ENCODE assay signal across 9 cellular contexts in the genomic region with DNA sequence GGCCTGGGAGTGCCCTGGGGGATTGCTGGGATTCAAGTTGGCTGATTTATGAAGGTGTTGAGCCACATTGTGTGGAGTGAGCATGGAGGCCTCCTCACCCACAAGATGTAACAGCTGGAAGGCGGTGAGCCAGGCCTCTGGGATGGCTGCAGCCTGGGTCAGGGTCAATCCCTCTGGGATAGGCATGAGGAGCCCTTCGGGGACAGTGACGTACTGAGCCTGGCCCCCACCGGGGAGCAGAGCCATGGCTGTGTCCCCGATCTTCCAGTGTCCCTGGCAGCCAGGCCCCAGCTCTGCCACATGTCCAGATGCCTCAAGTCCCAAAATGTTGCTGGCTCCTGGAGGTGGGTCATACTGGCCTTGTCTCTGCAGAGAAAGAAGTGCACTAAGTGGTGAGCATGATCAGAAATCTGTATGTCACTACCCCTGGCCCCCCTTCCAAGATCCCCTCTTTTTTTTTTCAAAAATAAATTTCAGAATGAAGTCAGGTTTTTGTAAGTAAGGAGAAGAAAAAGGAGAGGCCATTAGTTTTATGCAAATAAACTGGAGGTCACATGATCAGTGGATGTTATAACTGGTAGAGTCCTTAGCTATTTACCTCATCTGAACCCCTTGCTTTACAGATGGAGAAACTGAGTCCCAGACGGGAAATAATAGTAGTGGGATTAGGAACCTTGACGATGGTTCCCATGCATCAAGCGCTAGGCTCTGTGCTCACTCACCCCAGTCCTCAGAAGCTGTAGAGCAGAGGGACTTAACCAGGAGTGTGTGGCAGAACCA. TPM values are rescaled to one million over a fixed set of nuclear protein-coding genes. Genes with fewer than 3 reads are reported as not detected.
A peak's percentile ranks its signal among the peaks of the same experiment; 100 is the strongest.
DNase-seq lines count a peak whose midpoint lies in the region; ATAC-seq, FAIRE-seq and TF ChIP-seq lines count a peak whose summit lies in the region.
"Had no signal": no experiment of that assay in that cellular context is flagged by ENCODE, and none has a peak within 500 bp of the region (broad histone marks: within the 10 kb centered on the region; RNA-seq: fewer than 3 reads in every experiment).

No MANE protein-coding gene starts in this region.

- H3K9me2 ChIP-seq in PC-9 (ENCODE audit: insufficient read depth): no peaks in the 10 kb centered on the region

- H3K9me3 Mint-ChIP-seq in CD8-positive, alpha-beta memory T cell: no peaks in the 10 kb centered on the region
- H3K9me3 Mint-ChIP-seq in neural progenitor cell: no peaks in the 10 kb centered on the region

- FAIRE-seq in endothelial cell of umbilical vein (lab: Jason Lieb, UNC): no peak

- CTCF ChIA-PET in CD8-positive, alpha-beta memory T cell (lab: Charles Lee): interaction anchor here (0.7 to 5.2 kb wide), 18 partner anchors 9 to 262 kb away, joined by 3 to 48 read pairs (median 5); partner anchors contain the start of genes ATAD2B, FKBP1B and WDCP
- CTCF ChIA-PET in PC-9 (lab: Charles Lee): interaction anchor here (0.6 to 1.7 kb wide), 3 partner anchors 28 to 694 kb away, joined by 5 to 10 read pairs (median 10); no protein-coding TSS in a partner anchor
- CTCF ChIA-PET in endothelial cell of umbilical vein (lab: Charles Lee): interaction anchor here (0.6 to 3.5 kb wide), 17 partner anchors 10 to 297 kb away, joined by 3 to 68 read pairs (median 5); partner anchors contain the start of genes ATAD2B, FAM228B, PFN4 and WDCP

- H3K4me1 Mint-ChIP-seq in CD8-positive, alpha-beta memory T cell: peaks cover 8 to 22% (median 21%) of the 10 kb centered on the region in 3 donors
- H3K4me1 Mint-ChIP-seq in neural progenitor cell: peaks cover 22% of the 10 kb centered on the region

- H3K9ac ChIP-seq in endothelial cell of umbilical vein (replicated peaks; ENCODE audit: extremely low read depth, insufficient read depth, low read length): peak overlapping the region; percentile 66
- H3K9ac ChIP-seq in neural progenitor cell: peak overlapping the region; percentile 64

- no peak overlapping the region for H3K4me3 ChIP-seq in CD8-positive, alpha-beta memory T cell (ENCODE audit: low read length)
- H3K4me3 ChIP-seq in PC-9 (peak overlapping the region; percentile 71), endothelial cell of umbilical vein (replicated peaks in 1 of 3; ENCODE audit: insufficient read depth in 1 of 3, low read depth in 1 of 3, low read length in 3 of 3) (peak overlapping the region in 2 of 3 experiments; percentile 53 to 85), neural progenitor cell (peak overlapping the region; percentile 59)

- H3K4me3 Mint-ChIP-seq in CD8-positive, alpha-beta memory T cell: peak overlapping the region in 6 of 7 donors; percentile 8 to 88 (median 71)
- H3K4me3 Mint-ChIP-seq in neural progenitor cell: peak overlapping the region; percentile 93

- dilution Hi-C loops in endothelial cell of umbilical vein (cut with MboI; ENCODE audit: extremely low pct_ligation_motif_present, low sequenced_read_pairs): no loop called here

- H3F3A ChIP-seq in PC-9 (ENCODE audit: insufficient read depth, low read depth) (peaks cover 29% of the 10 kb centered on the region), neural progenitor cell (ENCODE audit: low read depth) (peaks cover 38% of the 10 kb centered on the region)

- TF ChIP-seq CTCF in PC-9 (conservative IDR thresholded peaks at IDR 0.05) (no peak), endothelial cell of umbilical vein (IDR thresholded peaks at IDR 0.05; ENCODE audit: extremely low read depth in 1 of 2, insufficient read depth in 1 of 2, low read depth in 1 of 2, low read length in 2 of 2) (no peak), neural progenitor cell (IDR thresholded peaks at IDR 0.05) (no peak)

- H3K27me3 Mint-ChIP-seq in CD8-positive, alpha-beta memory T cell: no peaks in the 10 kb centered on the region
- peaks cover 8% of the 10 kb centered on the region for H3K27me3 Mint-ChIP-seq in neural progenitor cell (ENCODE audit: insufficient read depth, low read depth)

- TF ChIP-seq POLR2A in endothelial cell of umbilical vein (IDR thresholded peaks at IDR 0.05; ENCODE audit: low read depth, low read length): no peak

- no peaks in the 10 kb centered on the region for H3K36me3 ChIP-seq in CD8-positive, alpha-beta memory T cell (ENCODE audit: insufficient read depth, low read length)
- H3K36me3 ChIP-seq in PC-9 (ENCODE audit: low read depth) (no peaks in the 10 kb centered on the region), endothelial cell of umbilical vein (ENCODE audit: control insufficient read depth in 2 of 2, extremely low read depth in 1 of 2, insufficient read depth in 2 of 2, low read length in 2 of 2) (peaks cover 7 to 16% of the 10 kb centered on the region in 2 experiments), neural progenitor cell (no peaks in the 10 kb centered on the region)

- H3K27me3 ChIP-seq in CD8-positive, alpha-beta memory T cell (ENCODE audit: insufficient read depth, low read length, poor library complexity, severe bottlenecking): no peaks in the 10 kb centered on the region
- H3K27me3 ChIP-seq in PC-9 (ENCODE audit: insufficient read depth, low read depth) (no peaks in the 10 kb centered on the region), endothelial cell of umbilical vein (ENCODE audit: control insufficient read depth in 2 of 2, insufficient read depth in 2 of 2, low read length in 2 of 2) (no peaks in the 10 kb centered on the region), neural progenitor cell (no peaks in the 10 kb centered on the region)

- H3K27ac Mint-ChIP-seq in CD8-positive, alpha-beta memory T cell: peak overlapping the region in 2 of 8 donors; percentile 17 to 87
- H3K27ac Mint-ChIP-seq in neural progenitor cell: peak overlapping the region; percentile 97

- H3K4me1 ChIP-seq in CD8-positive, alpha-beta memory T cell (ENCODE audit: insufficient read depth, low read length): peaks cover 15% of the 10 kb centered on the region
- peaks cover 24% of the 10 kb centered on the region for H3K4me1 ChIP-seq in PC-9 (replicated peaks; ENCODE audit: insufficient read depth)
- peaks cover 16% of the 10 kb centered on the region for H3K4me1 ChIP-seq in endothelial cell of umbilical vein (ENCODE audit: control insufficient read depth, extremely low read depth, insufficient read depth, low read length)
- H3K4me1 ChIP-seq in neural progenitor cell: peaks cover 12% of the 10 kb centered on the region

- intact Hi-C loops in PC-9 (cut with micrococcal nuclease; ENCODE audit: unreplicated experiment): loop anchor here (5.0 kb wide), 2 partner anchors 299 to 709 kb away; partner anchors contain the start of genes CENPO and PTRHD1
- intact Hi-C loops in endothelial cell of umbilical vein (cut with micrococcal nuclease): loop anchor here (5.0 kb wide), 1 partner anchor 284 kb away; no protein-coding TSS in a partner anchor

- BruUV-seq in PC-9 (replicated peaks; lab: Mats Ljungman, UMichigan) (no TSS peak), endothelial cell of umbilical vein (replicated peaks; lab: Mats Ljungman, UMichigan) (no TSS peak)

- H3K27ac ChIP-seq in CD8-positive, alpha-beta memory T cell (ENCODE audit: low read depth, low read length): peak overlapping the region; percentile 34
- H3K27ac ChIP-seq in PC-9 (peak overlapping the region; percentile 61), endothelial cell of umbilical vein (ENCODE audit: insufficient read depth, low read depth, low read length) (peak overlapping the region; percentile 14), neural progenitor cell (peak overlapping the region; percentile 96)

- H3K79me2 ChIP-seq in PC-9 (ENCODE audit: low read depth): no peaks in the 10 kb centered on the region
- H3K79me2 ChIP-seq in endothelial cell of umbilical vein (ENCODE audit: control insufficient read depth, insufficient read depth, low read length): peaks cover 6% of the 10 kb centered on the region
- peaks cover 8% of the 10 kb centered on the region for H3K79me2 ChIP-seq in neural progenitor cell (ENCODE audit: low read depth)

- H3K9me3 ChIP-seq in CD8-positive, alpha-beta memory T cell (ENCODE audit: low read length): no peaks in the 10 kb centered on the region
- H3K9me3 ChIP-seq in PC-9 (ENCODE audit: insufficient read depth, low read depth): no peaks in the 10 kb centered on the region
- no peaks in the 10 kb centered on the region for H3K9me3 ChIP-seq in endothelial cell of umbilical vein (replicated peaks; ENCODE audit: control insufficient read depth, insufficient read depth, low read length)
- H3K9me3 ChIP-seq in neural progenitor cell (ENCODE audit: low read depth): no peaks in the 10 kb centered on the region

- peak overlapping the region; percentile 86 for H3K4me2 ChIP-seq in PC-9
- H3K4me2 ChIP-seq in endothelial cell of umbilical vein (ENCODE audit: insufficient read depth, low read length): peak overlapping the region; percentile 57
- H3K4me2 ChIP-seq in neural progenitor cell: peak overlapping the region; percentile 78

- POLR2A ChIA-PET in CD8-positive, alpha-beta memory T cell (lab: Charles Lee): interaction anchor here (0.8 to 2.5 kb wide), 2 partner anchors 156 to 258 kb away, joined by 3 to 20 read pairs; partner anchors contain the start of gene ATAD2B
- POLR2A ChIA-PET in PC-9 (lab: Charles Lee; ENCODE audit: unreplicated experiment) (interaction anchor here (0.6 to 1.5 kb wide), 3 partner anchors 28 to 252 kb away, joined by 3 to 9 read pairs (median 4); partner anchors contain the start of gene WDCP), endothelial cell of umbilical vein (lab: Charles Lee) (interaction anchor here (0.8 to 1.3 kb wide), 4 partner anchors 32 to 258 kb away, joined by 3 to 13 read pairs (median 5); partner anchors contain the start of genes ATAD2B and WDCP)

- H3K36me3 Mint-ChIP-seq in CD8-positive, alpha-beta memory T cell: peaks cover 3 to 27% (median 4%) of the 10 kb centered on the region in 3 donors
- peaks cover 10% of the 10 kb centered on the region for H3K36me3 Mint-ChIP-seq in neural progenitor cell

- ATAC-seq in HG02798 (IDR thresholded peaks at IDR 0.05; ENCODE audit: poor library complexity, unreplicated experiment): no peak

- H4K20me1 ChIP-seq in PC-9 (ENCODE audit: insufficient read depth): no peaks in the 10 kb centered on the region
- H4K20me1 ChIP-seq in endothelial cell of umbilical vein (replicated peaks; ENCODE audit: control insufficient read depth, extremely low read depth, insufficient read depth, low read length): no peaks in the 10 kb centered on the region
- H4K20me1 ChIP-seq in neural progenitor cell (ENCODE audit: low read depth): no peaks in the 10 kb centered on the region

- DNase-seq in CD8-positive, alpha-beta memory T cell: no peak
- no peak for DNase-seq in PC-9
- no peak for DNase-seq in endothelial cell of umbilical vein (ENCODE audit: low read depth, low spot score)
- no peak for DNase-seq in neural progenitor cell (ENCODE audit: low spot score)
- DNase-seq in DMS153 (lab: John Stamatoyannopoulos, UW): no peak
- no peak for DNase-seq in NCI-H1930 (lab: John Stamatoyannopoulos, UW)
- DNase-seq in islet precursor cell: no peak
- DNase-seq: activated gamma-delta T cell had no signal

- no peaks in the 10 kb centered on the region for H3K9me1 ChIP-seq in endothelial cell of umbilical vein (replicated peaks; ENCODE audit: control insufficient read depth, extremely low read depth, insufficient read depth, low read length)

- H2AFZ ChIP-seq in PC-9 (peak overlapping the region; percentile 95), endothelial cell of umbilical vein (ENCODE audit: low read depth, low read length) (no peak overlapping the region), neural progenitor cell (replicated peaks) (no peak overlapping the region)

RNA-seq across cellular contexts. Expression of gene TP53I3, which starts 1.7 kb away (rescaled TPM):
- 1 to 10 TPM; 3.9 to 4.3 TPM for total RNA-seq in CD8-positive, alpha-beta memory T cell
- not detected for polyA plus RNA-seq in CD8-positive, alpha-beta memory T cell
- 21.4 and 22.9 TPM in 2 replicates for total RNA-seq in PC-9 (2021)
- total RNA-seq in endothelial cell of umbilical vein: 94.2 and 102 TPM in 2 replicates
- 112 and 116 TPM in 2 replicates for polyA plus RNA-seq in endothelial cell of umbilical vein
- polyA plus RNA-seq in endothelial cell of umbilical vein (2011; cell fraction: cytosol; rRNA removed): 77.3 and 102 TPM in 2 replicates
- 168 and 196 TPM in 2 replicates for polyA plus RNA-seq in endothelial cell of umbilical vein (2011; cell fraction: nucleus; rRNA removed)
- polyA plus RNA-seq in endothelial cell of umbilical vein (2012): 102 and 124 TPM in 2 replicates
- polyA minus RNA-seq in endothelial cell of umbilical vein: 45.3 and 47.2 TPM in 2 replicates
- polyA minus RNA-seq in endothelial cell of umbilical vein (2011; cell fraction: cytosol; rRNA and poly(A)+ RNA removed): 10.4 TPM
- polyA minus RNA-seq in endothelial cell of umbilical vein (2011; cell fraction: nucleus; rRNA and poly(A)+ RNA removed): 24.7 and 25.7 TPM in 2 replicates
- 25.8 and 36.5 TPM in 2 replicates for total RNA-seq in neural progenitor cell (ENCODE audit: low replicate concordance)

RNA-seq across cellular contexts. Expression of gene SF3B6, which starts 6.9 kb away (rescaled TPM):
- 100 to 1,000 TPM; 141 to 146 TPM for total RNA-seq in CD8-positive, alpha-beta memory T cell
- polyA plus RNA-seq in CD8-positive, alpha-beta memory T cell: 181 TPM
- total RNA-seq in PC-9 (2021): 106 and 123 TPM in 2 replicates
- 105 and 108 TPM in 2 replicates for total RNA-seq in endothelial cell of umbilical vein
- polyA plus RNA-seq in endothelial cell of umbilical vein: 91.9 and 150 TPM in 2 replicates
- polyA plus RNA-seq in endothelial cell of umbilical vein (2011; cell fraction: cytosol; rRNA removed): 163 and 172 TPM in 2 replicates
- polyA plus RNA-seq in endothelial cell of umbilical vein (2011; cell fraction: nucleus; rRNA removed): 64.2 and 89.0 TPM in 2 replicates
- 175 and 221 TPM in 2 replicates for polyA plus RNA-seq in endothelial cell of umbilical vein (2012)
- polyA minus RNA-seq in endothelial cell of umbilical vein: 33.3 and 41.4 TPM in 2 replicates
- polyA minus RNA-seq in endothelial cell of umbilical vein (2011; cell fraction: cytosol; rRNA and poly(A)+ RNA removed): 38.9 TPM
- polyA minus RNA-seq in endothelial cell of umbilical vein (2011; cell fraction: nucleus; rRNA and poly(A)+ RNA removed): 13.7 and 13.8 TPM in 2 replicates
- total RNA-seq in neural progenitor cell (ENCODE audit: low replicate concordance): 186 and 329 TPM in 2 replicates

RNA-seq across cellular contexts. Expression of gene FKBP1B, which starts 33.4 kb away (rescaled TPM):
- total RNA-seq in CD8-positive, alpha-beta memory T cell: 1 to 10 TPM; 2.5 to 3.7 TPM
- polyA plus RNA-seq in CD8-positive, alpha-beta memory T cell: 5.3 TPM
- total RNA-seq in PC-9 (2021) (4.5 and 4.6 TPM in 2 replicates), endothelial cell of umbilical vein (12.9 and 16.8 TPM in 2 replicates), neural progenitor cell (ENCODE audit: low replicate concordance) (46.0 and 58.6 TPM in 2 replicates)
- polyA plus RNA-seq in endothelial cell of umbilical vein: 40.2 and 44.6 TPM in 2 replicates
- polyA plus RNA-seq in endothelial cell of umbilical vein (2011; cell fraction: cytosol; rRNA removed): 38.4 and 41.1 TPM in 2 replicates
- polyA plus RNA-seq in endothelial cell of umbilical vein (2011; cell fraction: nucleus; rRNA removed): 14.2 and 16.8 TPM in 2 replicates
- 27.3 and 30.8 TPM in 2 replicates for polyA plus RNA-seq in endothelial cell of umbilical vein (2012)
- polyA minus RNA-seq in endothelial cell of umbilical vein: 15.1 and 16.2 TPM in 2 replicates
- polyA minus RNA-seq in endothelial cell of umbilical vein (2011; cell fraction: cytosol; rRNA and poly(A)+ RNA removed): not detected
- polyA minus RNA-seq in endothelial cell of umbilical vein (2011; cell fraction: nucleus; rRNA and poly(A)+ RNA removed): 2.7 and 3.2 TPM in 2 replicates

RNA-seq across cellular contexts. Expression of gene WDCP, which starts 35.8 kb away (rescaled TPM):
- 10 to 100 TPM; 29.4 to 31.9 TPM for total RNA-seq in CD8-positive, alpha-beta memory T cell
- polyA plus RNA-seq in CD8-positive, alpha-beta memory T cell: 4.3 TPM
- total RNA-seq in PC-9 (2021): 7.9 and 13.5 TPM in 2 replicates
- 15.4 and 15.9 TPM in 2 replicates for total RNA-seq in endothelial cell of umbilical vein
- 7.9 and 9.6 TPM in 2 replicates for polyA plus RNA-seq in endothelial cell of umbilical vein
- 7.6 TPM in 2 replicates for polyA plus RNA-seq in endothelial cell of umbilical vein (2011; cell fraction: cytosol; rRNA removed)
- polyA plus RNA-seq in endothelial cell of umbilical vein (2011; cell fraction: nucleus; rRNA removed): 7.5 and 9.5 TPM in 2 replicates
- polyA plus RNA-seq in endothelial cell of umbilical vein (2012): 8.6 and 16.2 TPM in 2 replicates
- 46.3 and 56.8 TPM in 2 replicates for polyA minus RNA-seq in endothelial cell of umbilical vein
- polyA minus RNA-seq in endothelial cell of umbilical vein (2011; cell fraction: cytosol; rRNA and poly(A)+ RNA removed): 6.3 TPM
- 4.6 and 11.2 TPM in 2 replicates for polyA minus RNA-seq in endothelial cell of umbilical vein (2011; cell fraction: nucleus; rRNA and poly(A)+ RNA removed)
- total RNA-seq in neural progenitor cell (ENCODE audit: low replicate concordance): 21.6 and 25.9 TPM in 2 replicates

RNA-seq across cellular contexts. Expression of gene PFN4, which starts 40.2 kb away (rescaled TPM):
- total RNA-seq in CD8-positive, alpha-beta memory T cell: under 1 TPM in 1 of 2 experiments, not detected in 1; 0.35 TPM
- polyA plus RNA-seq in CD8-positive, alpha-beta memory T cell: not detected
- total RNA-seq in PC-9 (2021) (1.2 and 2.6 TPM in 2 replicates), endothelial cell of umbilical vein (0.93 TPM in 1 of 2 replicates, not detected in the other), neural progenitor cell (ENCODE audit: low replicate concordance) (0.21 and 0.43 TPM in 2 replicates)
- polyA plus RNA-seq in endothelial cell of umbilical vein: 0.23 and 0.27 TPM in 2 replicates
- 0.24 and 0.31 TPM in 2 replicates for polyA plus RNA-seq in endothelial cell of umbilical vein (2011; cell fraction: cytosol; rRNA removed)
- polyA plus RNA-seq in endothelial cell of umbilical vein (2011; cell fraction: nucleus; rRNA removed): 0.20 and 0.22 TPM in 2 replicates
- polyA plus RNA-seq in endothelial cell of umbilical vein (2012): 1.1 TPM in 1 of 2 replicates, not detected in the other
- not detected in 2 replicates for polyA minus RNA-seq in endothelial cell of umbilical vein
- 1.6 TPM for polyA minus RNA-seq in endothelial cell of umbilical vein (2011; cell fraction: cytosol; rRNA and poly(A)+ RNA removed)
- polyA minus RNA-seq in endothelial cell of umbilical vein (2011; cell fraction: nucleus; rRNA and poly(A)+ RNA removed): not detected in 2 replicates

Comparison
In these comparisons a context has a peak if more than half of its experiments do, and no peak if none do; other contexts are left out.
1. H3K27ac ChIP-seq: peak in every context shown above with its lines; median percentile 96 in neural progenitor cell; 61 in PC-9; 34 in CD8-positive, alpha-beta memory T cell; 14 in endothelial cell of umbilical vein.